In genomic region chr20:41617931-41618806, GRCh38 we compare ENCODE assay signal across 8 cellular contexts. TPM values are rescaled to one million over a fixed set of nuclear protein-coding genes. Genes with fewer than 3 reads are reported as not detected.
DNase-seq lines count a peak whose midpoint lies in the region; ATAC-seq, FAIRE-seq and TF ChIP-seq lines count a peak whose summit lies in the region.

TSS of gene CHD6 (minus strand) at chr20:41618377. CDS start at chr20:41551337, 67,040 bp downstream.

- peak within 1 kb of the TSS; percentile 90 for H3K27ac Mint-ChIP-seq in T-helper 2 cell treated with Interferon-gamma antibody and Interleukin-4, amounts not matched to agents 5 μg/mL and 100 μg/mL, for 36 hours
- peak within 1 kb of the TSS; percentile 79 for H3K27ac Mint-ChIP-seq in astrocyte (ENCODE audit: unreplicated experiment)

- no peaks in the 10 kb centered on the region for H3K36me3 ChIP-seq in astrocyte (ENCODE audit: insufficient read depth, low read length)
- no peaks in the 10 kb centered on the region for H3K36me3 ChIP-seq in hepatocyte (replicated peaks; ENCODE audit: insufficient read depth, low read depth)

- ATAC-seq in GM18502 (IDR thresholded peaks at IDR 0.05; ENCODE audit: poor library complexity, unreplicated experiment), result peak; percentile 98
- peak; percentile 99 for ATAC-seq in HG02970 (IDR thresholded peaks at IDR 0.05; ENCODE audit: low FRiP score, unreplicated experiment)

- H3K36me3 Mint-ChIP-seq in T-helper 2 cell treated with Interferon-gamma antibody and Interleukin-4, amounts not matched to agents 5 μg/mL and 100 μg/mL, for 36 hours (ENCODE audit: low read depth), result peaks cover 2% of the 10 kb centered on the region
- no peaks in the 10 kb centered on the region for H3K36me3 Mint-ChIP-seq in astrocyte (ENCODE audit: low read depth, unreplicated experiment)

- peak; percentile 78 for FAIRE-seq in astrocyte (lab: Jason Lieb, UNC)

- peaks cover 43% of the 10 kb centered on the region for H4K20me1 ChIP-seq in astrocyte (ENCODE audit: insufficient read depth, low read length)
- peaks cover 44% of the 10 kb centered on the region for H4K20me1 ChIP-seq in hepatocyte (ENCODE audit: insufficient read depth, poor library complexity, severe bottlenecking)

- H3K4me1 Mint-ChIP-seq in T-helper 2 cell treated with Interferon-gamma antibody and Interleukin-4, amounts not matched to agents 5 μg/mL and 100 μg/mL, for 36 hours (ENCODE audit: low read depth), result peaks cover 33% of the 10 kb centered on the region
- peaks cover 23% of the 10 kb centered on the region for H3K4me1 Mint-ChIP-seq in astrocyte (ENCODE audit: low read depth, unreplicated experiment)

- H3K9me3 Mint-ChIP-seq in T-helper 2 cell treated with Interferon-gamma antibody and Interleukin-4, amounts not matched to agents 5 μg/mL and 100 μg/mL, for 36 hours, result no peaks in the 10 kb centered on the region
- H3K9me3 Mint-ChIP-seq in astrocyte (ENCODE audit: unreplicated experiment), result no peaks in the 10 kb centered on the region

- peaks cover 15% of the 10 kb centered on the region for H3K27me3 Mint-ChIP-seq in T-helper 2 cell treated with Interferon-gamma antibody and Interleukin-4, amounts not matched to agents 5 μg/mL and 100 μg/mL, for 36 hours (ENCODE audit: low read depth)
- peaks cover 9% of the 10 kb centered on the region for H3K27me3 Mint-ChIP-seq in astrocyte (ENCODE audit: low read depth, unreplicated experiment)

- no peaks in the 10 kb centered on the region for H3K9me3 ChIP-seq in astrocyte (ENCODE audit: insufficient read depth, low read depth, low read length)
- no peaks in the 10 kb centered on the region for H3K9me3 ChIP-seq in hepatocyte (ENCODE audit: low read depth)

- H3K4me1 ChIP-seq in astrocyte (ENCODE audit: insufficient read depth, low read length), result peaks cover 8% of the 10 kb centered on the region
- peaks cover 30% of the 10 kb centered on the region for H3K4me1 ChIP-seq in hepatocyte (ENCODE audit: insufficient read depth)

- H3K79me2 ChIP-seq in astrocyte (ENCODE audit: insufficient read depth, low read length), result peaks cover 45% of the 10 kb centered on the region
- peaks cover 45% of the 10 kb centered on the region for H3K79me2 ChIP-seq in hepatocyte

- H3K4me2 ChIP-seq in astrocyte (ENCODE audit: low read length) (peak within 1 kb of the TSS; percentile 92), hepatocyte (peak within 1 kb of the TSS; percentile 91)

- peak; percentile 99 to 100 for DNase-seq in NCI-H1930 (lab: John Stamatoyannopoulos, UW)
- DNase-seq in T-helper 2 cell treated with Interferon-gamma antibody and Interleukin-4, amounts not matched to agents 5 μg/mL and 100 μg/mL, for 36 hours (ENCODE audit: low spot score), result peak; percentile 98
- DNase-seq in astrocyte (ENCODE audit: low read depth), result peak; percentile 99
- DNase-seq in hepatocyte (ENCODE audit: low spot score), result peak; percentile 98
- DNase-seq in renal cortical epithelial cell (ENCODE audit: low read depth), result peak; percentile 98
- no peak for DNase-seq in cortex of kidney (lab: John Stamatoyannopoulos, UW)

- peak within 1 kb of the TSS; percentile 93 for H3K4me3 Mint-ChIP-seq in T-helper 2 cell treated with Interferon-gamma antibody and Interleukin-4, amounts not matched to agents 5 μg/mL and 100 μg/mL, for 36 hours
- peak within 1 kb of the TSS; percentile 94 for H3K4me3 Mint-ChIP-seq in astrocyte (ENCODE audit: unreplicated experiment)

- TF ChIP-seq CTCF in astrocyte (IDR thresholded peaks at IDR 0.05; ENCODE audit: insufficient read depth, low read depth, low read length) (no peak), hepatocyte (IDR thresholded peaks at IDR 0.05; ENCODE audit: poor library complexity) (no peak)

- H2AFZ ChIP-seq in astrocyte (ENCODE audit: low read depth, low read length) (peak within 1 kb of the TSS; percentile 91), hepatocyte (peak within 1 kb of the TSS; percentile 72)

- H3K27me3 ChIP-seq in astrocyte (ENCODE audit: insufficient read depth, low read length) (peaks cover 6% of the 10 kb centered on the region), hepatocyte (no peaks in the 10 kb centered on the region)

- H3K4me3 ChIP-seq in astrocyte (ENCODE audit: insufficient read depth, low read depth, low read length) (peak within 1 kb of the TSS; percentile 72), hepatocyte (peak within 1 kb of the TSS; percentile 93)

- no peaks in the 10 kb centered on the region for H3K9me2 ChIP-seq in hepatocyte (replicated peaks; ENCODE audit: insufficient read depth)

- H3K27ac ChIP-seq in astrocyte (ENCODE audit: low read depth, low read length) (peak within 1 kb of the TSS; percentile 61), hepatocyte (peak within 1 kb of the TSS; percentile 93)

- 0% methylated on average over 22 of the region's 98 CpGs for WGBS in hepatocyte (ENCODE audit: low lambda C conversion rate, missing lambda C conversion rate)

- H3K9ac ChIP-seq in astrocyte (ENCODE audit: low read length), result peak within 1 kb of the TSS; percentile 88

RNA-seq across cellular contexts. Expression of gene CHD6, which starts in this region (rescaled TPM):
- total RNA-seq in astrocyte, result 41.4 and 44.7 TPM in 2 replicates
- 31.0 and 36.7 TPM in 2 replicates for total RNA-seq in hepatocyte
- polyA plus RNA-seq in hepatocyte, result 56.0 and 98.3 TPM in 2 replicates
- total RNA-seq in renal cortical epithelial cell, result 12.7 and 45.5 TPM in 2 replicates
